Comparison of ENCODE assay signal across 3 cellular contexts in genomic region chr11:126920833-126921232, GRCh38.
TF ChIP-seq lines count a peak whose summit lies in the region.

No MANE protein-coding gene starts in this region.

TF ChIP-seq in SK-N-SH, 30 proteins besides CTCF, POLR2A, EP300 and RAD21 (continued from another document):
- TF ChIP-seq ZBTB33 (IDR thresholded peaks at IDR 0.05; ENCODE audit: borderline replicate concordance, low read depth): no peak
- no peak for TF ChIP-seq SIN3A (IDR thresholded peaks at IDR 0.05; ENCODE audit: borderline replicate concordance, low read depth, low read length)
- no peak for TF ChIP-seq FOXM1 (IDR thresholded peaks at IDR 0.05; ENCODE audit: low read depth)
- TF ChIP-seq IRF3 (IDR thresholded peaks at IDR 0.05; ENCODE audit: low read depth, low read length): no peak
- no peak for TF ChIP-seq GABPA (IDR thresholded peaks at IDR 0.05; ENCODE audit: low read depth)
- no peak for TF ChIP-seq MAX (IDR thresholded peaks at IDR 0.05; ENCODE audit: low read depth)
TF ChIP-seq in SK-N-SH: peak in this region for 0.

TF ChIP-seq in SK-N-SH treated with all-trans-retinoic acid at 6 μM for 48 hours, 23 proteins besides CTCF, POLR2A, EP300 and RAD21 (continued from another document):
- TF ChIP-seq POU6F1 (CRISPR knock-in tag; IDR thresholded peaks at IDR 0.05; ENCODE audit: borderline replicate concordance, low read depth) (no peak), TOX (CRISPR knock-in tag; IDR thresholded peaks at IDR 0.05; ENCODE audit: borderline replicate concordance) (no peak), ZNF70 (CRISPR knock-in tag; IDR thresholded peaks at IDR 0.05) (no peak), CREB5 (CRISPR knock-in tag; IDR thresholded peaks at IDR 0.05; ENCODE audit: low read depth) (no peak), BACH2 (CRISPR knock-in tag; IDR thresholded peaks at IDR 0.05; ENCODE audit: borderline replicate concordance) (no peak), OSR1 (CRISPR knock-in tag; IDR thresholded peaks at IDR 0.05) (no peak), ESRRG (CRISPR knock-in tag; IDR thresholded peaks at IDR 0.05) (no peak), TSHZ2 (CRISPR knock-in tag; IDR thresholded peaks at IDR 0.05) (no peak), ZFP30 (CRISPR knock-in tag; IDR thresholded peaks at IDR 0.05) (no peak), PATZ1 (CRISPR knock-in tag; IDR thresholded peaks at IDR 0.05; ENCODE audit: borderline replicate concordance) (no peak), ISL1 (CRISPR knock-in tag; IDR thresholded peaks at IDR 0.05) (no peak), PPARA (CRISPR knock-in tag; IDR thresholded peaks at IDR 0.05; ENCODE audit: borderline replicate concordance) (no peak), ZNF8 (CRISPR knock-in tag; IDR thresholded peaks at IDR 0.05) (no peak), ARNTL (CRISPR knock-in tag; IDR thresholded peaks at IDR 0.05; ENCODE audit: borderline replicate concordance, low read depth) (no peak)

TF ChIP-seq in H1, 55 proteins besides CTCF, POLR2A, EP300 and RAD21 (continued from another document):
- TF ChIP-seq SP2 (IDR thresholded peaks at IDR 0.05; ENCODE audit: low read length) (no peak), RNF2 (IDR thresholded peaks at IDR 0.05; ENCODE audit: borderline replicate concordance, low read depth, low read length, missing control alignments, poor library complexity, severe bottlenecking) (no peak), RBBP5 (IDR thresholded peaks at IDR 0.05; ENCODE audit: borderline replicate concordance, low read depth, low read length) (no peak), PHF8 (conservative IDR thresholded peaks at IDR 0.05; ENCODE audit: low read depth, low read length) (no peak), SIRT6 (IDR thresholded peaks at IDR 0.05; ENCODE audit: low read length) (no peak), JUND (IDR thresholded peaks at IDR 0.05; ENCODE audit: low read length) (no peak), SP1 (IDR thresholded peaks at IDR 0.05; ENCODE audit: low read depth, low read length) (no peak), CBX5 (IDR thresholded peaks at IDR 0.05; ENCODE audit: low read depth, low read length) (no peak), SAP30 (IDR thresholded peaks at IDR 0.05; ENCODE audit: insufficient read depth, insufficient replicate concordance, low read length) (no peak), RXRA (IDR thresholded peaks at IDR 0.05; ENCODE audit: insufficient read depth, low read depth, low read length) (no peak), CEBPB (IDR thresholded peaks at IDR 0.05; ENCODE audit: low read depth, low read length) (no peak), SUZ12 (IDR thresholded peaks at IDR 0.05; ENCODE audit: low read length) (no peak)
